Comparison of ENCODE assay signal across 17 cellular contexts in genomic region chr12:93743999-93744689, GRCh38.
DNase-seq lines count a peak whose midpoint lies in the region; ATAC-seq, FAIRE-seq and TF ChIP-seq lines count a peak whose summit lies in the region.
"Had no signal": no experiment of that assay in that cellular context is flagged by ENCODE, and none has a peak within 500 bp of the region (broad histone marks: within the 10 kb centered on the region; RNA-seq: fewer than 3 reads in every experiment).

No MANE protein-coding gene starts in this region.

- ATAC-seq in heart right ventricle (no peak), GM19324 (IDR thresholded peaks at IDR 0.05; ENCODE audit: low FRiP score, unreplicated experiment) (no peak)
- ATAC-seq: activated CD8-positive, alpha-beta T cell treated with anti-CD3 and anti-CD28 coated beads for 36 hours; body of pancreas; stimulated activated naive CD8-positive, alpha-beta T cell treated with anti-CD3 and anti-CD28 coated beads, Interleukin-15, amount 100 ng/mL, for 72 hours had no signal

- H3K36me3 ChIP-seq in heart right ventricle (no peaks in the 10 kb centered on the region), right atrium auricular region (no peaks in the 10 kb centered on the region), ascending aorta (no peaks in the 10 kb centered on the region), mesendoderm (ENCODE audit: control insufficient read depth, insufficient read depth, low read length) (no peaks in the 10 kb centered on the region), urinary bladder (ENCODE audit: insufficient read depth) (no peaks in the 10 kb centered on the region)
- H3K36me3 ChIP-seq: ovary, spleen had no signal

- H3K23ac ChIP-seq in mesendoderm (ENCODE audit: low read length), result no peak overlapping the region

- no peaks in the 10 kb centered on the region for H3K79me2 ChIP-seq in mesendoderm (ENCODE audit: control insufficient read depth, insufficient read depth, low read length)

- WGBS in heart right ventricle, 2 donors, result 85 to 92% methylated on average over 4 of the region's 4 CpGs
- WGBS in mesendoderm (ENCODE audit: extremely low coverage, insufficient coverage, low lambda C conversion rate), result no CpG with 5 or more reads among the region's 4 CpGs
- 95% methylated on average over 4 of the region's 4 CpGs for WGBS in urinary bladder

- H2AK5ac ChIP-seq in mesendoderm (ENCODE audit: low read length), result no peak overlapping the region

- peak overlapping the region in 2 of 10 donors; percentile 65 to 68 for H3K4me3 ChIP-seq in heart right ventricle
- no peak overlapping the region for H3K4me3 ChIP-seq in right atrium auricular region
- no peak overlapping the region for H3K4me3 ChIP-seq in ascending aorta
- no peak overlapping the region for H3K4me3 ChIP-seq in mesendoderm (ENCODE audit: low read length)
- H3K4me3 ChIP-seq in urinary bladder (ENCODE audit: low read depth, low read length), result no peak overlapping the region
- H3K4me3 ChIP-seq: body of pancreas, ovary had no signal

- no peak overlapping the region for H2BK15ac ChIP-seq in mesendoderm (replicated peaks; ENCODE audit: low read depth)

- H3K4me1 ChIP-seq in heart right ventricle (peaks cover 6 to 81% (median 63%) of the 10 kb centered on the region in 9 donors), right atrium auricular region (peaks cover 0 to 37% of the 10 kb centered on the region in 2 donors), ascending aorta (peaks cover 0 to 7% of the 10 kb centered on the region in 2 donors), mesendoderm (ENCODE audit: control insufficient read depth, low read depth, low read length) (no peaks in the 10 kb centered on the region), urinary bladder (ENCODE audit: insufficient read depth) (no peaks in the 10 kb centered on the region)

- no peak overlapping the region for H3K56ac ChIP-seq in mesendoderm (ENCODE audit: low read length)

- H3K4ac ChIP-seq in mesendoderm (ENCODE audit: low read depth, low read length), result peak overlapping the region; percentile 96

- peak overlapping the region; percentile 31 for H3K18ac ChIP-seq in mesendoderm (ENCODE audit: low read length)

- H4K5ac ChIP-seq in mesendoderm (ENCODE audit: low read length), result no peak overlapping the region

- H3K27ac ChIP-seq in heart right ventricle, result peak overlapping the region in 7 of 10 donors; percentile 2 to 95 (median 93)
- peak overlapping the region in 1 of 2 donors; percentile 33 for H3K27ac ChIP-seq in right atrium auricular region
- peak overlapping the region; percentile 61 to 93 for H3K27ac ChIP-seq in ascending aorta
- no peak overlapping the region for H3K27ac ChIP-seq in mesendoderm (ENCODE audit: low read depth, low read length)
- H3K27ac ChIP-seq in urinary bladder (ENCODE audit: low read depth), result peak overlapping the region; percentile 0

- intact Hi-C loops in heart right ventricle (cut with DNase I), result loop anchor here (2.0 to 10.0 kb wide), 8 partner anchors 67 to 358 kb away; partner anchors contain the start of genes CRADD (in 4 of the 10) and SOCS2 (in 3 of the 10)
- intact Hi-C loops in ascending aorta (cut with DNase I), result loop anchor here (5.0 kb wide), 3 partner anchors 37 to 152 kb away; no protein-coding TSS in a partner anchor

- H3K9me3 ChIP-seq in heart right ventricle (no peaks in the 10 kb centered on the region), right atrium auricular region (no peaks in the 10 kb centered on the region), ascending aorta (no peaks in the 10 kb centered on the region)
- H3K9me3 ChIP-seq: body of pancreas, ovary, spleen had no signal

- no peak for TF ChIP-seq CTCF in heart right ventricle (IDR thresholded peaks at IDR 0.05)
- TF ChIP-seq CTCF in right atrium auricular region (IDR thresholded peaks at IDR 0.05), result no peak
- TF ChIP-seq CTCF in ascending aorta (IDR thresholded peaks at IDR 0.05), result no peak

- no peaks in the 10 kb centered on the region for H3K27me3 ChIP-seq in heart right ventricle
- H3K27me3 ChIP-seq in right atrium auricular region, result no peaks in the 10 kb centered on the region
- no peaks in the 10 kb centered on the region for H3K27me3 ChIP-seq in ascending aorta
- H3K27me3 ChIP-seq in mesendoderm (ENCODE audit: insufficient read depth, low read length, poor library complexity), result no peaks in the 10 kb centered on the region
- H3K27me3 ChIP-seq: body of pancreas, dorsolateral prefrontal cortex, ovary, spleen had no signal

- no peak overlapping the region for H2BK5ac ChIP-seq in mesendoderm (ENCODE audit: low read length)

- H4K8ac ChIP-seq in mesendoderm (ENCODE audit: low read depth, low read length), result no peak overlapping the region

- no peak overlapping the region for H3K4me2 ChIP-seq in mesendoderm (ENCODE audit: low read length)

- DNase-seq in heart right ventricle (no peak), right atrium auricular region (ENCODE audit: low spot score) (no peak), ascending aorta (ENCODE audit: low spot score in 2 of 2) (no peak), mesendoderm (no peak), SKM-1 treated with dmso at 0.1 percent for 144 hours (lab: John Stamatoyannopoulos, UW; ENCODE audit: unreplicated experiment) (no peak), GM19239 (ENCODE audit: insufficient read length, low spot score) (no peak)
- DNase-seq: activated CD8-positive, alpha-beta T cell treated with anti-CD3 and anti-CD28 coated beads for 36 hours; body of pancreas; dorsolateral prefrontal cortex; NCI-H526 treated with DMSO at 0.1 percent for 48 hours; ovary; Right ventricle myocardium superior; spleen; stimulated activated naive CD8-positive, alpha-beta T cell treated with anti-CD3 and anti-CD28 coated beads, Interleukin-15, amount 100 ng/mL, for 72 hours had no signal

- H3K9ac ChIP-seq in mesendoderm (ENCODE audit: low read length), result no peak overlapping the region

- H3K79me1 ChIP-seq in mesendoderm (ENCODE audit: low read length), result no peaks in the 10 kb centered on the region

- no peak for FAIRE-seq in GM19239 (lab: Jason Lieb, UNC)
- FAIRE-seq: H54 had no signal

- peak overlapping the region; percentile 79 for H2BK120ac ChIP-seq in mesendoderm (ENCODE audit: low read depth, low read length)
